ENCODE assay signal across 8 cellular contexts in genomic region chr3:160755776-160756304, GRCh38. TPM values are rescaled to one million over a fixed set of nuclear protein-coding genes. Genes with fewer than 3 reads are reported as not detected.
DNase-seq lines count a peak whose midpoint lies in the region; ATAC-seq and TF ChIP-seq lines count a peak whose summit lies in the region.

TSS of gene PPM1L (plus strand) at chr3:160756231.

- TF ChIP-seq CTCF in IMR-90 (conservative IDR thresholded peaks at IDR 0.05; ENCODE audit: low read depth, low read length): no peak
- no peak for TF ChIP-seq CTCF in ascending aorta (IDR thresholded peaks at IDR 0.05)
- no peak for TF ChIP-seq CTCF in hepatocyte (IDR thresholded peaks at IDR 0.05; ENCODE audit: poor library complexity)
- no peak for TF ChIP-seq CTCF in retinal pigment epithelial cell (conservative IDR thresholded peaks at IDR 0.05; ENCODE audit: low read depth, low read length)

- H3K79me1 ChIP-seq in IMR-90 (ENCODE audit: low read depth in 1 of 2, low read length in 2 of 2): no peaks in the 10 kb centered on the region

- H3K27ac ChIP-seq in IMR-90 (ENCODE audit: insufficient read depth, low read length) (peak within 1 kb of the TSS; percentile 48), ascending aorta (peak within 1 kb of the TSS; percentile 92 to 93), hepatocyte (peak within 1 kb of the TSS; percentile 91)

- POLR2A ChIA-PET in IMR-90 (lab: Charles Lee; ENCODE audit: unreplicated experiment): no interaction called here

- H3K4me3 ChIP-seq in IMR-90 (ENCODE audit: insufficient read depth, low read depth, low read length) (peak within 1 kb of the TSS; percentile 61), ascending aorta (peak within 1 kb of the TSS; percentile 86 to 97), hepatocyte (peak within 1 kb of the TSS; percentile 87), retinal pigment epithelial cell (ENCODE audit: low read length) (peak within 1 kb of the TSS; percentile 80)

- no peaks in the 10 kb centered on the region for H3K9me3 ChIP-seq in IMR-90 (ENCODE audit: control insufficient read depth, insufficient read depth, low read length)
- H3K9me3 ChIP-seq in ascending aorta: no peaks in the 10 kb centered on the region
- H3K9me3 ChIP-seq in hepatocyte (ENCODE audit: low read depth): no peaks in the 10 kb centered on the region

- H3K27me3 ChIP-seq in IMR-90 (ENCODE audit: control insufficient read depth, insufficient read depth, low read length): peaks cover 12% of the 10 kb centered on the region
- no peaks in the 10 kb centered on the region for H3K27me3 ChIP-seq in ascending aorta
- no peaks in the 10 kb centered on the region for H3K27me3 ChIP-seq in hepatocyte

- intact Hi-C loops in IMR-90 (cut with micrococcal nuclease): loop anchor here (2.0 to 5.0 kb wide), 4 partner anchors 186 to 665 kb away; partner anchors contain the start of genes KPNA4 and NMD3
- intact Hi-C loops in ascending aorta (cut with DNase I): loop anchor here (1.0 to 5.0 kb wide), 9 partner anchors 45 to 661 kb away; partner anchors contain the start of genes KPNA4 and NMD3

- peak within 1 kb of the TSS; percentile 22 for H2AK9ac ChIP-seq in IMR-90 (replicated peaks; ENCODE audit: low read depth, low read length, poor library complexity)

- no peak within 1 kb of the TSS for H2AK5ac ChIP-seq in IMR-90 (ENCODE audit: low read depth, low read length)

- peak within 1 kb of the TSS; percentile 97 for H3K4me2 ChIP-seq in IMR-90 (ENCODE audit: low read depth, low read length)
- peak within 1 kb of the TSS; percentile 98 for H3K4me2 ChIP-seq in hepatocyte

- in situ Hi-C loops in IMR-90 (cut with MboI; ENCODE audit: low sequenced_read_pairs): no loop called here

- no peak for TF ChIP-seq RAD21 in IMR-90 (IDR thresholded peaks at IDR 0.05; ENCODE audit: low read length)

- no peak for TF ChIP-seq POLR2A in IMR-90 (IDR thresholded peaks at IDR 0.05; ENCODE audit: low read depth, low read length)

- no peak within 1 kb of the TSS for H4K5ac ChIP-seq in IMR-90 (ENCODE audit: low read depth, low read length)

- no peaks in the 10 kb centered on the region for H3K36me3 ChIP-seq in IMR-90 (ENCODE audit: control insufficient read depth, insufficient read depth, low read length)
- H3K36me3 ChIP-seq in ascending aorta: no peaks in the 10 kb centered on the region
- no peaks in the 10 kb centered on the region for H3K36me3 ChIP-seq in hepatocyte (replicated peaks; ENCODE audit: insufficient read depth, low read depth)

- H3K56ac ChIP-seq in IMR-90 (ENCODE audit: extremely low read depth, insufficient read depth, low read length): peak within 1 kb of the TSS; percentile 11; the same call in 1 of the 2 replicates

- no TSS peak for BruUV-seq in IMR-90 (replicated peaks; lab: Mats Ljungman, UMichigan)

- H2AFZ ChIP-seq in IMR-90 (replicated peaks; ENCODE audit: low read length, poor library complexity) (peak within 1 kb of the TSS; percentile 89), hepatocyte (peak within 1 kb of the TSS; percentile 97)

- H4K20me1 ChIP-seq in IMR-90 (ENCODE audit: insufficient read depth, low read length): no peaks in the 10 kb centered on the region
- no peaks in the 10 kb centered on the region for H4K20me1 ChIP-seq in hepatocyte (ENCODE audit: insufficient read depth, poor library complexity, severe bottlenecking)

- H3K9me1 ChIP-seq in IMR-90 (ENCODE audit: insufficient read depth, low read length): no peaks in the 10 kb centered on the region; the same call in 1 of the 2 replicates

- DNase-seq in EL: peak; percentile 57
- DNase-seq in IMR-90: peak; percentile 12
- peak; percentile 28 to 63 (median 46) for DNase-seq in T-helper 1 cell
- DNase-seq in ascending aorta (ENCODE audit: low spot score in 2 of 2): peak; percentile 10 to 79
- DNase-seq in hepatocyte (ENCODE audit: low spot score): peak; percentile 76
- no peak for DNase-seq in retinal pigment epithelial cell (ENCODE audit: low read depth)
- no peak for DNase-seq in H4 (ENCODE audit: low spot score)

- H3K4ac ChIP-seq in IMR-90 (ENCODE audit: low read depth, low read length): 0 out of 2 replicates have a peak within 1 kb of the TSS, but pooled peaks have one; percentile 17

- WGBS in IMR-90 (ENCODE audit: extremely low coverage in 2 of 2, insufficient read length in 1 of 2), 2 experiments: 1% methylated on average over 23 of the region's 64 CpGs; no CpG with 5 or more reads in 1 of the 2 experiments
- 2% methylated on average over 49 of the region's 64 CpGs for WGBS in hepatocyte (ENCODE audit: low lambda C conversion rate, missing lambda C conversion rate)

- H3K9me2 ChIP-seq in hepatocyte (replicated peaks; ENCODE audit: insufficient read depth): no peaks in the 10 kb centered on the region

- H3K23ac ChIP-seq in IMR-90 (ENCODE audit: low read depth, low read length): 0 out of 2 replicates have a peak within 1 kb of the TSS, but pooled peaks have one; percentile 47

- peak; percentile 48 for ATAC-seq in GM21529 (IDR thresholded peaks at IDR 0.05; ENCODE audit: unreplicated experiment)
- peak; percentile 19 for ATAC-seq in IMR-90 (ENCODE audit: low read depth)

- dilution Hi-C loops in IMR-90 (cut with HindIII; ENCODE audit: low sequenced_read_pairs, unreplicated experiment): no loop called here

- no peak within 1 kb of the TSS for H3K18ac ChIP-seq in IMR-90 (ENCODE audit: low read depth, low read length)

- peak within 1 kb of the TSS; percentile 36 for H3K9ac ChIP-seq in IMR-90 (ENCODE audit: low read depth, low read length)

- peaks cover 30% of the 10 kb centered on the region for H3K79me2 ChIP-seq in hepatocyte

- H4K8ac ChIP-seq in IMR-90 (ENCODE audit: low read depth in 2 of 2, low read length in 2 of 2): peak within 1 kb of the TSS; percentile 42 to 70; a peak in 3 of 4 replicates

- H4K91ac ChIP-seq in IMR-90 (ENCODE audit: insufficient read depth, low read depth, low read length): no peak within 1 kb of the TSS

- H2BK15ac ChIP-seq in IMR-90 (ENCODE audit: low read depth, low read length): peak within 1 kb of the TSS; percentile 8; the same call in 1 of the 3 replicates

- no peaks in the 10 kb centered on the region for H3K4me1 ChIP-seq in IMR-90 (ENCODE audit: control insufficient read depth, insufficient read depth, low read length)
- H3K4me1 ChIP-seq in ascending aorta: peaks cover 4 to 11% of the 10 kb centered on the region in 2 donors
- H3K4me1 ChIP-seq in hepatocyte (ENCODE audit: insufficient read depth): peaks cover 14% of the 10 kb centered on the region

- peak within 1 kb of the TSS; percentile 41; the same call in 1 of the 2 replicates for H3K14ac ChIP-seq in IMR-90 (replicated peaks; ENCODE audit: low read depth, low read length)

- CTCF ChIA-PET in IMR-90 (lab: Yijun Ruan, JAX): no interaction called here

- H2BK20ac ChIP-seq in IMR-90 (ENCODE audit: low read depth, low read length): no peak within 1 kb of the TSS

- peak within 1 kb of the TSS; percentile 71 for H2BK120ac ChIP-seq in IMR-90 (ENCODE audit: low read depth, low read length)

- no peak within 1 kb of the TSS for H2BK5ac ChIP-seq in IMR-90 (ENCODE audit: low read depth, low read length, poor library complexity, severe bottlenecking)

TF ChIP-seq in IMR-90, 13 proteins besides CTCF, POLR2A, EP300 and RAD21:
- TF ChIP-seq NFE2L2 (IDR thresholded peaks at IDR 0.05; ENCODE audit: low read depth, low read length) (no peak), MXI1 (IDR thresholded peaks at IDR 0.05; ENCODE audit: borderline replicate concordance, low read depth, low read length) (no peak), BHLHE40 (IDR thresholded peaks at IDR 0.05; ENCODE audit: low read depth, low read length) (no peak), FOS (IDR thresholded peaks at IDR 0.05; ENCODE audit: low read depth, low read length) (no peak), CHD1 (IDR thresholded peaks at IDR 0.05; ENCODE audit: low read depth, low read length) (no peak), ELK1 (IDR thresholded peaks at IDR 0.05; ENCODE audit: borderline replicate concordance, low read depth, low read length) (no peak), RCOR1 (IDR thresholded peaks at IDR 0.05; ENCODE audit: insufficient replicate concordance, low read length) (no peak), MAZ (IDR thresholded peaks at IDR 0.05; ENCODE audit: borderline replicate concordance, low read depth, low read length) (no peak), MAFK (IDR thresholded peaks at IDR 0.05; ENCODE audit: low read depth, low read length) (no peak), CEBPB (IDR thresholded peaks at IDR 0.05; ENCODE audit: low read depth, low read length) (no peak), RFX5 (IDR thresholded peaks at IDR 0.05; ENCODE audit: low read depth, low read length) (no peak), SMC3 (IDR thresholded peaks at IDR 0.05; ENCODE audit: low read depth, low read length) (no peak)
- TF ChIP-seq, protein P1, sequence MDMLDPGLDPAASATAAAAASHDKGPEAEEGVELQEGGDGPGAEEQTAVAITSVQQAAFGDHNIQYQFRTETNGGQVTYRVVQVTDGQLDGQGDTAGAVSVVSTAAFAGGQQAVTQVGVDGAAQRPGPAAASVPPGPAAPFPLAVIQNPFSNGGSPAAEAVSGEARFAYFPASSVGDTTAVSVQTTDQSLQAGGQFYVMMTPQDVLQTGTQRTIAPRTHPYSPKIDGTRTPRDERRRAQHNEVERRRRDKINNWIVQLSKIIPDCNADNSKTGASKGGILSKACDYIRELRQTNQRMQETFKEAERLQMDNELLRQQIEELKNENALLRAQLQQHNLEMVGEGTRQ (IDR thresholded peaks at IDR 0.05; ENCODE audit: low read depth, low read length): no peak

RNA-seq across cellular contexts. Expression of gene PPM1L, which starts in this region (rescaled TPM):
- 0.18 and 0.28 TPM in 2 replicates for total RNA-seq in IMR-90 (2012; rRNA removed)
- 0.09 and 0.14 TPM in 2 replicates for polyA plus RNA-seq in IMR-90 (2012; rRNA removed)
- 0.02 and 0.09 TPM in 2 replicates for polyA plus RNA-seq in IMR-90 (2012; cell fraction: cytosol; rRNA removed)
- 0.03 and 0.06 TPM in 2 replicates for polyA plus RNA-seq in IMR-90 (2012; cell fraction: nucleus; rRNA removed; ENCODE audit: low replicate concordance)
- total RNA-seq in ascending aorta: 20.3 TPM
- 13.1 and 13.6 TPM in 2 replicates for total RNA-seq in hepatocyte
- 4.0 and 5.1 TPM in 2 replicates for polyA plus RNA-seq in hepatocyte
- 1.2 and 1.6 TPM in 2 replicates for total RNA-seq in H4 (2014; rRNA removed; shearing (Covaris generic))

Comparison
In these comparisons a context has a peak if more than half of its experiments do, and no peak if none do; other contexts are left out.
1. Peak in DNase-seq, ATAC-seq, H3K4me3 ChIP-seq, H3K27ac ChIP-seq, H3K9ac ChIP-seq and H3K4me2 ChIP-seq in IMR-90; RNA of the gene not detected or under 1 TPM.
2. DNase-seq: peak in EL (single experiment), T-helper 1 cell (5 of 5), ascending aorta (2 of 2) and hepatocyte (single experiment); none in retinal pigment epithelial cell (single experiment) and H4 (single experiment).
3. Peak in every context shown above with its lines, with median percentiles within 50 percentile points of each other: H3K27ac ChIP-seq and H3K4me3 ChIP-seq.